Comparison of ENCODE assay signal across 11 cellular contexts in the genomic region with DNA sequence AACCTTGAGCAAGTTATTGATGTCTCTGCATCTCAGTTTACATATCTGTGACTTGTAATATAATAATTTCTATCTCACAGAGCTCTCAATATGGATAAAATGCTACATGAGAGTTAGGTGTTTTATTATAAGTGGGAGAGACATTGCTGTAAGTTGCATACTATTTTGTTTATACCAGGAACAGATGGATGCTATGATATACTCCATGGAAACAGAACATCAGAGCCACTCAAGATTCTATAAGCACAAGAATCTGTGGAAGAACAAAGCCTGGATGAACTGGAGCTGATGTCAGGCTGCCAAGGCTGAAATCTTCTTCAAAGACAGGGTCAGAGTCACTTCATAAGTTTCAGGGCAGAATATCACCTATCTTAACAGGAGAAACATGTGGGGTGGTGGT. TPM values are rescaled to one million over a fixed set of nuclear protein-coding genes. Genes with fewer than 3 reads are reported as not detected.
A peak's percentile ranks its signal among the peaks of the same experiment; 100 is the strongest.
DNase-seq lines count a peak whose midpoint lies in the region; ATAC-seq and TF ChIP-seq lines count a peak whose summit lies in the region.
"Had no signal": no experiment of that assay in that cellular context is flagged by ENCODE, and none has a peak within 500 bp of the region (broad histone marks: within the 10 kb centered on the region; RNA-seq: fewer than 3 reads in every experiment).

No MANE protein-coding gene starts in this region.

- POLR2A ChIA-PET in IMR-90 (lab: Charles Lee; ENCODE audit: unreplicated experiment): no interaction called here
- POLR2A ChIA-PET in MCF 10A (lab: Yijun Ruan, JAX): interaction anchor here (0.7 to 4.7 kb wide), 6 partner anchors 8 to 55 kb away, joined by 3 to 18 read pairs (median 5); a partner anchor contains a TSS
- POLR2A ChIA-PET in naive thymus-derived CD4-positive, alpha-beta T cell (lab: Charles Lee): interaction anchor here (1.4 to 9.0 kb wide), 2 partner anchors 9 to 30 kb away, joined by 5 to 82 read pairs; a partner anchor contains a TSS

- ATAC-seq in IMR-90 (ENCODE audit: low read depth) (no peak), GM18909 (IDR thresholded peaks at IDR 0.05; ENCODE audit: poor library complexity, unreplicated experiment) (no peak), HG02678 (IDR thresholded peaks at IDR 0.05; ENCODE audit: unreplicated experiment) (no peak)
- ATAC-seq in naive thymus-derived CD4-positive, alpha-beta T cell: no peak

- H3K27ac ChIP-seq in ACC112 (ENCODE audit: low read depth, low read length) (peak overlapping the region; percentile 42; the same call in 1 of the 2 replicates), IMR-90 (ENCODE audit: insufficient read depth, low read length) (peak overlapping the region; percentile 47)
- no peak overlapping the region for H3K27ac ChIP-seq in naive thymus-derived CD4-positive, alpha-beta T cell (ENCODE audit: low read depth, low read length)

- no peak overlapping the region for H3K4me2 ChIP-seq in IMR-90 (ENCODE audit: low read depth, low read length)

- H3K4ac ChIP-seq in IMR-90 (ENCODE audit: low read depth, low read length): peak overlapping the region; percentile 79

- in situ Hi-C loops in IMR-90 (cut with MboI; ENCODE audit: low sequenced_read_pairs): no loop called here

- H3K4me3 ChIP-seq in ACC112 (ENCODE audit: low read depth, low read length): no peak overlapping the region
- H3K4me3 ChIP-seq in IMR-90 (ENCODE audit: insufficient read depth, low read depth, low read length): no peak overlapping the region
- no peak overlapping the region for H3K4me3 ChIP-seq in naive thymus-derived CD4-positive, alpha-beta T cell (ENCODE audit: low read length)

- BruUV-seq in IMR-90 (replicated peaks; lab: Mats Ljungman, UMichigan) (no TSS peak), MCF 10A (replicated peaks; lab: Mats Ljungman, UMichigan) (no TSS peak)

- no peak overlapping the region for H3K4me3 Mint-ChIP-seq in MCF 10A (ENCODE audit: unreplicated experiment)
- H3K4me3 Mint-ChIP-seq in naive thymus-derived CD4-positive, alpha-beta T cell: peak overlapping the region in 2 of 10 donors; percentile 58 to 75

- H4K8ac ChIP-seq in IMR-90 (ENCODE audit: low read depth in 2 of 2, low read length in 2 of 2): peak overlapping the region; percentile 59 to 68; a peak in 3 of 4 replicates

- H2BK120ac ChIP-seq in IMR-90 (ENCODE audit: low read depth, low read length): peak overlapping the region; percentile 89

- H3K9me3 ChIP-seq in IMR-90 (ENCODE audit: control insufficient read depth, insufficient read depth, low read length): no peaks in the 10 kb centered on the region
- H3K9me3 ChIP-seq in naive thymus-derived CD4-positive, alpha-beta T cell (ENCODE audit: control insufficient read depth in 2 of 3, low read length in 3 of 3): no peaks in the 10 kb centered on the region

- H2BK15ac ChIP-seq in IMR-90 (ENCODE audit: low read depth, low read length): peak overlapping the region; percentile 69; the same call in 2 of the 3 replicates

- no peak for TF ChIP-seq RAD21 in IMR-90 (IDR thresholded peaks at IDR 0.05; ENCODE audit: low read length)

- peak overlapping the region; percentile 85; the same call in 1 of the 2 replicates for H3K23ac ChIP-seq in IMR-90 (ENCODE audit: low read depth, low read length)

- peak overlapping the region; percentile 86 for H4K5ac ChIP-seq in IMR-90 (ENCODE audit: low read depth, low read length)

- H2AK5ac ChIP-seq in IMR-90 (ENCODE audit: low read depth, low read length): peak overlapping the region; percentile 29

- H2BK5ac ChIP-seq in IMR-90 (ENCODE audit: low read depth, low read length, poor library complexity, severe bottlenecking): peak overlapping the region; percentile 61

- H3K27me3 ChIP-seq in ACC112 (ENCODE audit: insufficient read depth, low read length) (no peaks in the 10 kb centered on the region), IMR-90 (ENCODE audit: control insufficient read depth, insufficient read depth, low read length) (no peaks in the 10 kb centered on the region)
- H3K27me3 ChIP-seq in naive thymus-derived CD4-positive, alpha-beta T cell (ENCODE audit: control insufficient read depth in 2 of 2, insufficient read depth in 2 of 2, low read length in 2 of 2): no peaks in the 10 kb centered on the region

- CTCF ChIA-PET in IMR-90 (lab: Yijun Ruan, JAX): interaction anchor here (1.0 kb wide), 1 partner anchor 17 kb away, joined by 3 read pairs; no protein-coding TSS in a partner anchor
- CTCF ChIA-PET in MCF 10A (lab: Yijun Ruan, JAX): interaction anchor here (0.7 to 1.4 kb wide), 6 partner anchors 9 to 744 kb away, joined by 3 to 5 read pairs (median 4); no protein-coding TSS in a partner anchor
- CTCF ChIA-PET in naive thymus-derived CD4-positive, alpha-beta T cell (lab: Charles Lee): interaction anchor here (1.3 kb wide), 1 partner anchor 70 kb away, joined by 3 read pairs; no protein-coding TSS in a partner anchor

- peaks cover 38% of the 10 kb centered on the region for H3K4me1 ChIP-seq in ACC112 (ENCODE audit: control insufficient read depth, insufficient read depth, low read length, unreplicated experiment)
- H3K4me1 ChIP-seq in IMR-90 (ENCODE audit: control insufficient read depth, insufficient read depth, low read length): peaks cover 32% of the 10 kb centered on the region
- peaks cover 24 to 62% of the 10 kb centered on the region in 2 donors for H3K4me1 ChIP-seq in naive thymus-derived CD4-positive, alpha-beta T cell (ENCODE audit: control insufficient read depth in 2 of 2, insufficient read depth in 2 of 2, low read length in 2 of 2)

- H2AFZ ChIP-seq in ACC112 (ENCODE audit: low read length, unreplicated experiment): no peak overlapping the region
- no peak overlapping the region for H2AFZ ChIP-seq in IMR-90 (replicated peaks; ENCODE audit: low read length, poor library complexity)

- H4K20me1 ChIP-seq in IMR-90 (ENCODE audit: insufficient read depth, low read length): peaks cover 11% of the 10 kb centered on the region; the same call in 1 of the 2 replicates

- no peaks in the 10 kb centered on the region for H3K9me3 Mint-ChIP-seq in MCF 10A (ENCODE audit: unreplicated experiment)
- H3K9me3 Mint-ChIP-seq in naive thymus-derived CD4-positive, alpha-beta T cell: no peaks in the 10 kb centered on the region
- H3K9me3 Mint-ChIP-seq: activated T-cell treated with anti-CD3 and anti-CD28 coated beads, Interleukin-2, amount 50 U/mL, for 4 hours had no signal

- peaks cover 23 to 76% of the 10 kb centered on the region in 2 experiments for H3K79me1 ChIP-seq in IMR-90 (ENCODE audit: low read depth in 1 of 2, low read length in 2 of 2)

- intact Hi-C loops in IMR-90 (cut with micrococcal nuclease) (no loop called here), MCF 10A (cut with micrococcal nuclease) (no loop called here)
- intact Hi-C loops in naive thymus-derived CD4-positive, alpha-beta T cell (cut with micrococcal nuclease): loop anchor here (1.0 to 10.0 kb wide), 8 partner anchors 23 to 1001 kb away; a partner anchor contains a TSS

- no peak overlapping the region for H2AK9ac ChIP-seq in IMR-90 (replicated peaks; ENCODE audit: low read depth, low read length, poor library complexity)

- no peak overlapping the region for H3K56ac ChIP-seq in IMR-90 (ENCODE audit: extremely low read depth, insufficient read depth, low read length)

- H3K36me3 Mint-ChIP-seq in MCF 10A (ENCODE audit: insufficient read depth, unreplicated experiment): peaks cover 4% of the 10 kb centered on the region
- H3K36me3 Mint-ChIP-seq in naive thymus-derived CD4-positive, alpha-beta T cell: peaks cover 0 to 34% (median 0%) of the 10 kb centered on the region in 5 donors

- no peak for TF ChIP-seq CTCF in IMR-90 (conservative IDR thresholded peaks at IDR 0.05; ENCODE audit: low read depth, low read length)
- TF ChIP-seq CTCF in MCF 10A (IDR thresholded peaks at IDR 0.05; ENCODE audit: unreplicated experiment): no peak

- DNase-seq in IMR-90 (no peak), MCF 10A (ENCODE audit: unreplicated experiment) (no peak), ureter (ENCODE audit: low spot score) (no peak)
- DNase-seq in naive thymus-derived CD4-positive, alpha-beta T cell: no peak
- DNase-seq in stimulated activated CD4-positive, alpha-beta T cell treated with anti-CD3 and anti-CD28 coated beads, Interleukin-2, amount 100 ng/mL, for 24 hours: no peak
- DNase-seq: activated T-cell treated with anti-CD3 and anti-CD28 coated beads, Interleukin-2, amount 50 U/mL, for 4 hours; COR-L47; NCI-H1417 treated with DMSO at 0.1 percent for 48 hours had no signal

- H3K18ac ChIP-seq in IMR-90 (ENCODE audit: low read depth, low read length): peak overlapping the region; percentile 96

- H3K14ac ChIP-seq in IMR-90 (replicated peaks; ENCODE audit: low read depth, low read length): peak overlapping the region; percentile 64

- H4K91ac ChIP-seq in IMR-90 (ENCODE audit: insufficient read depth, low read depth, low read length): peak overlapping the region; percentile 27

- peaks cover 46% of the 10 kb centered on the region for H3K4me1 Mint-ChIP-seq in MCF 10A (ENCODE audit: insufficient read depth, unreplicated experiment)
- H3K4me1 Mint-ChIP-seq in naive thymus-derived CD4-positive, alpha-beta T cell: peaks cover 49 to 91% (median 72%) of the 10 kb centered on the region in 7 donors

- no peak for TF ChIP-seq POLR2A in IMR-90 (IDR thresholded peaks at IDR 0.05; ENCODE audit: low read depth, low read length)

- no peaks in the 10 kb centered on the region for H3K27me3 Mint-ChIP-seq in MCF 10A (ENCODE audit: insufficient read depth, unreplicated experiment)
- no peaks in the 10 kb centered on the region for H3K27me3 Mint-ChIP-seq in naive thymus-derived CD4-positive, alpha-beta T cell

- H3K79me2 ChIP-seq in ACC112 (ENCODE audit: control insufficient read depth, insufficient read depth, low read length, unreplicated experiment): peaks cover 47% of the 10 kb centered on the region

- peak overlapping the region; percentile 65 for H3K27ac Mint-ChIP-seq in MCF 10A (ENCODE audit: low read depth, unreplicated experiment)
- peak overlapping the region; percentile 9 to 99 (median 83) for H3K27ac Mint-ChIP-seq in naive thymus-derived CD4-positive, alpha-beta T cell

- dilution Hi-C loops in IMR-90 (cut with HindIII; ENCODE audit: low sequenced_read_pairs, unreplicated experiment): no loop called here

- H3K9ac ChIP-seq in IMR-90 (ENCODE audit: low read depth, low read length): no peak overlapping the region

- H2BK20ac ChIP-seq in IMR-90 (ENCODE audit: low read depth, low read length): peak overlapping the region; percentile 54

- H3K36me3 ChIP-seq in ACC112 (ENCODE audit: insufficient read depth, low read length) (peaks cover 7% of the 10 kb centered on the region; the same call in 1 of the 2 replicates), IMR-90 (ENCODE audit: control insufficient read depth, insufficient read depth, low read length) (peaks cover 15% of the 10 kb centered on the region)
- no peaks in the 10 kb centered on the region for H3K36me3 ChIP-seq in naive thymus-derived CD4-positive, alpha-beta T cell (ENCODE audit: control insufficient read depth in 2 of 3, insufficient read depth in 3 of 3, low read length in 3 of 3)

- peaks cover 26% of the 10 kb centered on the region for H3K9me1 ChIP-seq in IMR-90 (ENCODE audit: insufficient read depth, low read length)

RNA-seq across cellular contexts. Expression of a gene that starts 30.2 kb away (rescaled TPM):
- 59.1 and 71.4 TPM in 2 replicates for total RNA-seq in IMR-90 (2012; rRNA removed)
- polyA plus RNA-seq in IMR-90 (2012; rRNA removed): 41.7 and 44.8 TPM in 2 replicates
- polyA plus RNA-seq in IMR-90 (2012; cell fraction: cytosol; rRNA removed): 23.4 and 35.1 TPM in 2 replicates
- polyA plus RNA-seq in IMR-90 (2012; cell fraction: nucleus; rRNA removed; ENCODE audit: low replicate concordance): 32.9 and 43.8 TPM in 2 replicates
- 15.9 and 22.0 TPM in 2 replicates for total RNA-seq in MCF 10A (2022)
- total RNA-seq in naive thymus-derived CD4-positive, alpha-beta T cell: 10 to 100 TPM in 3 of 5 experiments, 1 to 10 TPM in 2; 2.5 to 60.6 (median 19.0) TPM
- polyA plus RNA-seq in naive thymus-derived CD4-positive, alpha-beta T cell: 1 to 10 TPM; 3.5 to 3.7 TPM
- total RNA-seq in ureter: 5.0 TPM

Comparison
In these comparisons a context has a peak if more than half of its experiments do, and no peak if none do; other contexts are left out.
1. intact Hi-C loops: an anchor here in naive thymus-derived CD4-positive, alpha-beta T cell (1.0 to 10.0 kb wide); none called in IMR-90 and MCF 10A.